In the genomic region with DNA sequence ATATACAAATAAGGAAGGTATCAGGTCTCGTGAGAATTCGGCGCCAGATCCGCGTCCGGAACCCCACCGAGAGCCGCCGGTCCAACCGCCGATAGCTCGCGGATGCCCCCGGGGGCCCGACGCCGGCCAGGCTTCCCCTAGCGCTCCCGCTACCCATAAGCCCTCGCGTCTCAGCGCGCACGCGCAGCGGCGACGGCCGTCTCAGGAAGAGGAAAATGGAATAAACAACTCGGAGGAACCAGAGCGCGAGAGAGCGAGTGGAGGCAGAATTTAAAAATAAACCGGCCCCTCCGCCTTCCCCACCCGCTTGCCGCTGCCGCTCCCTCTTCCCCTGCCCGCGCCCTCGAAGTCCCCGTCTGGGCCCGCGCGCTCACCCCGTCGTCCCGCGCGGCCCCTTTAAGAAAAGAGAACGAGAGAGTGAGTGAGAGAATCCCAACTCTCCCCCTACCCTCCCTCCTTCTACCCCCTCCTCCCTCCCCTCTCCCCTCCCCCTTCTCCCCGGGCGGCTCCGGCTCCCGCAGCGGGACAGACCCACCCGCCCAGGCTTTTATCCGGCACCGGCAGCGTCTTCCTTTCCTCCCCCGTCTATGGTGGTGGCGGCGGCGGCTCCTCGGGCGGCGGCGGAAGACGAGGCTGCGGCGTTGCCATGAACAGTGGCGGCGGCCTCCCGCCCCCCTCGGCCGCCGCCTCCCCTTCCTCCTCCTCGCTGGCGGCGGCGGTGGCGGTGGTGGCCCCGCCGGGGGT, we compare ENCODE assay signal across 8 cellular contexts. TPM values are rescaled to one million over a fixed set of nuclear protein-coding genes. Genes with fewer than 3 reads are reported as not detected.
A peak's percentile ranks its signal among the peaks of the same experiment; 100 is the strongest.
DNase-seq lines count a peak whose midpoint lies in the region; ATAC-seq and TF ChIP-seq lines count a peak whose summit lies in the region.

A gene with protein sequence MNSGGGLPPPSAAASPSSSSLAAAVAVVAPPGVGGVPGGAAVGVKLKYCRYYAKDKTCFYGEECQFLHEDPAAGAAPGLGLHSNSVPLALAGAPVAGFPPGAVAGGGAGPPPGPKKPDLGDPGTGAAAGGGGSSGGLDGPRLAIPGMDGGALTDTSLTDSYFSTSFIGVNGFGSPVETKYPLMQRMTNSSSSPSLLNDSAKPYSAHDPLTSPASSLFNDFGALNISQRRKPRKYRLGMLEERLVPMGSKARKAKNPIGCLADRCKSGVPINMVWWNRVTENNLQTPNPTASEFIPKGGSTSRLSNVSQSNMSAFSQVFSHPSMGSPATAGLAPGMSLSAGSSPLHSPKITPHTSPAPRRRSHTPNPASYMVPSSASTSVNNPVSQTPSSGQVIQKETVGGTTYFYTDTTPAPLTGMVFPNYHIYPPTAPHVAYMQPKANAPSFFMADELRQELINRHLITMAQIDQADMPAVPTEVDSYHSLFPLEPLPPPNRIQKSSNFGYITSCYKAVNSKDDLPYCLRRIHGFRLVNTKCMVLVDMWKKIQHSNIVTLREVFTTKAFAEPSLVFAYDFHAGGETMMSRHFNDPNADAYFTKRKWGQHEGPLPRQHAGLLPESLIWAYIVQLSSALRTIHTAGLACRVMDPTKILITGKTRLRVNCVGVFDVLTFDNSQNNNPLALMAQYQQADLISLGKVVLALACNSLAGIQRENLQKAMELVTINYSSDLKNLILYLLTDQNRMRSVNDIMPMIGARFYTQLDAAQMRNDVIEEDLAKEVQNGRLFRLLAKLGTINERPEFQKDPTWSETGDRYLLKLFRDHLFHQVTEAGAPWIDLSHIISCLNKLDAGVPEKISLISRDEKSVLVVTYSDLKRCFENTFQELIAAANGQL (plus strand): TSS at position 534 of the 744 bp plus-strand sequence. CDS start 113 bp downstream, at position 647.

- H3K4me1 Mint-ChIP-seq in activated CD4-positive, alpha-beta T cell treated with anti-CD3 and anti-CD28 coated beads for 36 hours, result peaks cover 43% of the 10 kb centered on the region

- no peaks in the 10 kb centered on the region for H3K9me3 Mint-ChIP-seq in activated CD4-positive, alpha-beta T cell treated with anti-CD3 and anti-CD28 coated beads for 36 hours (ENCODE audit: low read depth)

- peaks cover 5% of the 10 kb centered on the region for H3K36me3 Mint-ChIP-seq in activated CD4-positive, alpha-beta T cell treated with anti-CD3 and anti-CD28 coated beads for 36 hours (ENCODE audit: low read depth)

- POLR2A ChIA-PET in activated CD4-positive, alpha-beta T cell treated with anti-CD3 and anti-CD28 coated beads for 36 hours (lab: Charles Lee), result interaction anchor here (0.6 to 1.0 kb wide), 3 partner anchors 9 to 349 kb away, joined by 3 to 4 read pairs (median 3); no protein-coding TSS in a partner anchor

- peak within 1 kb of the TSS; percentile 94 for H3K27ac Mint-ChIP-seq in activated CD4-positive, alpha-beta T cell treated with anti-CD3 and anti-CD28 coated beads for 36 hours

- CTCF ChIA-PET in activated CD4-positive, alpha-beta T cell treated with anti-CD3 and anti-CD28 coated beads for 36 hours (lab: Charles Lee), result interaction anchor here (0.6 kb wide), 1 partner anchor 101 kb away, joined by 3 read pairs; no protein-coding TSS in a partner anchor

- H3K4me3 Mint-ChIP-seq in activated CD4-positive, alpha-beta T cell treated with anti-CD3 and anti-CD28 coated beads for 36 hours, result peak within 1 kb of the TSS; percentile 95

- intact Hi-C loops in activated CD4-positive, alpha-beta T cell treated with anti-CD3 and anti-CD28 coated beads for 36 hours (cut with DNase I, micrococcal nuclease), result loop anchor here (1.0 to 10.0 kb wide), 11 partner anchors 69 to 1007 kb away; a partner anchor contains a TSS

- peak; percentile 73 for DNase-seq in AG09319 (ENCODE audit: extremely low read depth, low read depth)
- peak; percentile 83 for DNase-seq in NCI-H510A treated with DMSO at 0.1 percent for 48 hours (lab: John Stamatoyannopoulos, UW)
- DNase-seq in activated CD4-positive, alpha-beta T cell treated with anti-CD3 and anti-CD28 coated beads for 36 hours, result peak; percentile 94
- DNase-seq in choroid plexus epithelial cell (ENCODE audit: low read depth), result peak; percentile 93
- DNase-seq in kidney tubule cell (ENCODE audit: low spot score), result peak; percentile 92
- peak; percentile 77 to 87 (median 82) for DNase-seq in stimulated activated CD4-positive, alpha-beta T cell treated with anti-CD3 and anti-CD28 coated beads, Interleukin-1b, Interleukin-23, amount 100 ng/mL, for 24 hours (ENCODE audit: low read depth in 4 of 4, low spot score in 1 of 4)

- peak; percentile 62 for ATAC-seq in GM18909 (IDR thresholded peaks at IDR 0.05; ENCODE audit: poor library complexity, unreplicated experiment)
- ATAC-seq in HG03175 (IDR thresholded peaks at IDR 0.05; ENCODE audit: unreplicated experiment), result peak; percentile 66
- peak; percentile 55 for ATAC-seq in activated CD4-positive, alpha-beta T cell treated with anti-CD3 and anti-CD28 coated beads for 36 hours

- TF ChIP-seq CTCF in AG09319 (IDR thresholded peaks at IDR 0.05; ENCODE audit: low read depth, low read length), result peak; percentile 10; the same call in 1 of the 2 replicates
- TF ChIP-seq CTCF in choroid plexus epithelial cell (conservative IDR thresholded peaks at IDR 0.05; ENCODE audit: low read depth, low read length), result no peak

- H3K27me3 Mint-ChIP-seq in activated CD4-positive, alpha-beta T cell treated with anti-CD3 and anti-CD28 coated beads for 36 hours, result no peaks in the 10 kb centered on the region

- peak within 1 kb of the TSS; percentile 78 for H3K4me3 ChIP-seq in choroid plexus epithelial cell (ENCODE audit: low read depth, low read length)

RNA-seq across cellular contexts. Expression of the gene that starts here (rescaled TPM):
- 10 to 100 TPM; 26.6 to 27.3 TPM for total RNA-seq in activated CD4-positive, alpha-beta T cell treated with anti-CD3 and anti-CD28 coated beads for 36 hours

Comparison
In these comparisons a context has a peak if more than half of its experiments do, and no peak if none do; other contexts are left out.
1. Peak in every context shown above with its lines: DNase-seq, ATAC-seq and H3K4me3 ChIP-seq.